Comparison of ENCODE assay signal across 1 cellular context in the genomic region with DNA sequence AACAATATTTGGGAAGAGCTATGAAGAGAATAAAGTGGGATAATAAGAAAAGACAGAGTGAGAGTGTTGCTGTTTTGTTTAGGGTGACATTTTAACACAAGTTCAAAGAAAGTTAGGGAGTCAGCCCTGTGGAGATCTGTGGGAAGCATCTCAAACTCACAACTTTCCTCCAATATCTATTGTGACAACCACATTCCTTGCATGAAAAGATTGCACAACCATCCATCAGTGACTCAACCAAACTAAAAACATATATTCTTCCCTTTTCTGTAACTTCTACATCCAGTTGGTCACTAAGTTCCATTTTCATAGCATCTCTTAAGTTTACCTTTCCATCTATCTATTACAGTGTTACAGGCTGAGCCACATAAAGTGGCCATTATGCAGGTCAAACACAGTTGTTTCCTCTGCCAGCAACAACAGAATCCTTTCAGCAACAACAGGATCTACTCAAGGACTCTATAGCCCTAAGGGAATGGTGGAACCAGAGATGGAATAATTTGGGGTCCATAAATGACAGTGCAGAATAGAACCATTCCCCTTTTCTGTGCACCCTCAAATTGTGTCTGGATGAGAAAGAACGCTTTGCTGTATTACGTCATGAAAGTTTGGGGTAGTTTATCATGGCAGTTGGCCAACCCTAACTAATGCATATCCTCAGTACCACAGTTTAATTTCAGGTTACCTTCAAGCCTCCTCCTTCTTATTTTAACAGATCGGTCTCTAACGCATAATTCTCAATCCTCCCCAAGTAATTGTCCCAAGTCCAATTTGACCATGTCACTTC.
A peak's percentile ranks its signal among the peaks of the same experiment; 100 is the strongest.
TF ChIP-seq lines count a peak whose summit lies in the region.

No MANE protein-coding gene starts in this region.

TF ChIP-seq in H1, 55 proteins besides CTCF, POLR2A, EP300 and RAD21:
- TF ChIP-seq CEBPB (IDR thresholded peaks at IDR 0.05; ENCODE audit: low read depth, low read length) (peak; percentile 46), RNF2 (IDR thresholded peaks at IDR 0.05; ENCODE audit: borderline replicate concordance, low read depth, low read length, missing control alignments, poor library complexity, severe bottlenecking) (no peak)
